Comparison of ENCODE assay signal across 8 cellular contexts in genomic region chr11:17208257-17208999, GRCh38. TPM values are rescaled to one million over a fixed set of nuclear protein-coding genes. Genes with fewer than 3 reads are reported as not detected.
A peak's percentile ranks its signal among the peaks of the same experiment; 100 is the strongest.
DNase-seq lines count a peak whose midpoint lies in the region; ATAC-seq, FAIRE-seq and TF ChIP-seq lines count a peak whose summit lies in the region.

No MANE protein-coding gene starts in this region.

- H3K4me1 ChIP-seq in kidney (ENCODE audit: control insufficient read depth in 1 of 2, insufficient read depth in 1 of 2, low read depth in 1 of 2, low read length in 2 of 2): peaks cover 2 to 3% of the 10 kb centered on the region in 2 donors

- H3K9me3 ChIP-seq in kidney (ENCODE audit: control insufficient read depth in 1 of 2, low read length in 2 of 2): no peaks in the 10 kb centered on the region

- H3K36me3 ChIP-seq in kidney (ENCODE audit: control insufficient read depth in 1 of 2, insufficient read depth in 2 of 2, low read length in 2 of 2): no peaks in the 10 kb centered on the region

- H3K4me3 ChIP-seq in kidney (ENCODE audit: low read length in 2 of 2): peak overlapping the region; percentile 67 to 87

- H3K27ac ChIP-seq in kidney (ENCODE audit: low read depth in 2 of 2, low read length in 2 of 2): peak overlapping the region; percentile 94 to 97

- intact Hi-C loops in kidney (cut with DNase I): no loop called here

- H3K9ac ChIP-seq in kidney (ENCODE audit: low read length in 2 of 2): peak overlapping the region; percentile 87 to 90

- no peak for TF ChIP-seq CTCF in kidney (IDR thresholded peaks at IDR 0.05; ENCODE audit: borderline replicate concordance, extremely low read depth, insufficient read depth)

- peak; percentile 11 to 47 (median 12) for DNase-seq in stimulated activated CD4-positive, alpha-beta T cell treated with anti-CD3 and anti-CD28 coated beads, Interleukin-12 subunit alpha, Interleukin-12 subunit beta, amount 100 ng/mL, for 48 hours (ENCODE audit: low read depth in 2 of 3, low spot score in 1 of 3)
- DNase-seq in stimulated activated CD4-positive, alpha-beta T cell treated with anti-CD3 and anti-CD28 coated beads, Interleukin-12 subunit alpha, Interleukin-12 subunit beta, amount 100 ng/mL, for 4 hours: no peak
- peak; percentile 78 for DNase-seq in NCI-H128 (lab: John Stamatoyannopoulos, UW; ENCODE audit: unreplicated experiment)
- DNase-seq in T-helper 1 cell: peak in 3 of 5 donors; percentile 5 to 50 (median 40)
- DNase-seq in cerebellum (ENCODE audit: low spot score): peak; percentile 79
- DNase-seq in kidney: no peak
- DNase-seq in stimulated activated CD4-positive, alpha-beta T cell treated with anti-CD3 and anti-CD28 coated beads, Interleukin-1b, Interleukin-23, amount 100 ng/mL, for 48 hours: peak; percentile 47

- FAIRE-seq in kidney (lab: Jason Lieb, UNC): no peak

- ATAC-seq in HG02763 (IDR thresholded peaks at IDR 0.05; ENCODE audit: unreplicated experiment): peak; percentile 42

RNA-seq across cellular contexts. Expression of gene PIK3C2A, which starts 0.6 kb away (rescaled TPM):
- total RNA-seq in cerebellum (57.6 TPM), kidney (107 TPM)
- polyA plus RNA-seq in kidney (ENCODE audit: insufficient read depth, low read depth, low replicate concordance): 9.8 TPM

Comparison
In these comparisons a context has a peak if more than half of its experiments do, and no peak if none do; other contexts are left out.
1. DNase-seq: peak in stimulated activated CD4-positive, alpha-beta T cell treated with anti-CD3 and anti-CD28 coated beads, Interleukin-12 subunit alpha, Interleukin-12 subunit beta, amount 100 ng/mL, for 48 hours (3 of 3), NCI-H128 (single experiment), T-helper 1 cell (3 of 5), cerebellum (single experiment) and stimulated activated CD4-positive, alpha-beta T cell treated with anti-CD3 and anti-CD28 coated beads, Interleukin-1b, Interleukin-23, amount 100 ng/mL, for 48 hours (single experiment); none in stimulated activated CD4-positive, alpha-beta T cell treated with anti-CD3 and anti-CD28 coated beads, Interleukin-12 subunit alpha, Interleukin-12 subunit beta, amount 100 ng/mL, for 4 hours (single experiment) and kidney (single experiment).